ENCODE assay signal across 15 cellular contexts in the genomic region with DNA sequence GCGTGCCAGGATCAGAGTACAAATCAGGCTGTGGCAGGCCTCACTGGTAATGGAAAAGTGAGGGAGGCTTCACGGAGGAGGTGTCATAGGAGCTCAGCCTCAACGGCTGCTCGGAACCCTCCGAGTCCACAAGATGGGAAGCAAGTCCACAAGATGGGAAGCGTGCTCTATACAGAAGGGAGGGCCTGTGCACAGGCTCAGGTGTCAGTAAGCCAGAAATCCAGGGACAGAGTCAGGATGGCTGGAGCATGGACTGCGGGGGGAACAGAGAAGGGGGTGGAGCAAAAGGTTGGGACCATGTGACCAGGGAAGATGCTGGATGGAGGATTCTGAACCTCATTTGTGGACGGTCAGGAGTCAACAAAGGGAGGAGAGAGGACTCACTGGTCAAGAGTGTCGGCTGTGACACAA. TPM values are rescaled to one million over a fixed set of nuclear protein-coding genes. Genes with fewer than 3 reads are reported as not detected.
DNase-seq lines count a peak whose midpoint lies in the region; ATAC-seq and TF ChIP-seq lines count a peak whose summit lies in the region.
"Had no signal": no experiment of that assay in that cellular context is flagged by ENCODE, and none has a peak within 500 bp of the region (broad histone marks: within the 10 kb centered on the region; RNA-seq: fewer than 3 reads in every experiment).

No MANE protein-coding gene starts in this region.

- TF ChIP-seq CTCF in neural crest cell (conservative IDR thresholded peaks at IDR 0.05) = no peak

- H3K27ac ChIP-seq in naive thymus-derived CD4-positive, alpha-beta T cell (ENCODE audit: low read depth, low read length) = no peak overlapping the region
- H3K27ac ChIP-seq: ascending aorta, heart left ventricle had no signal

- POLR2A ChIA-PET in naive thymus-derived CD4-positive, alpha-beta T cell (lab: Charles Lee) = interaction anchor here (1.0 kb wide), 1 partner anchor 13 kb away, joined by 3 read pairs; no protein-coding TSS in a partner anchor

- peaks cover 4% of the 10 kb centered on the region for H3K36me3 Mint-ChIP-seq in activated T-helper 1 cell treated with anti-CD3 and anti-CD28 coated beads, Interleukin-12 subunit alpha, Interleukin-12 subunit beta, Interleukin-2, Interleukin-4 antibody, amounts not matched to agents 30 ng/mL and 10 ng/mL and 1 ng/mL, durations not matched to agents 14 hours and 24 hours and 36 hours (ENCODE audit: low read depth)
- no peaks in the 10 kb centered on the region for H3K36me3 Mint-ChIP-seq in neural crest cell (ENCODE audit: low read depth)
- peaks cover 0 to 10% (median 0%) of the 10 kb centered on the region in 5 donors for H3K36me3 Mint-ChIP-seq in naive thymus-derived CD4-positive, alpha-beta T cell

- no peaks in the 10 kb centered on the region for H3K27me3 Mint-ChIP-seq in activated T-helper 1 cell treated with anti-CD3 and anti-CD28 coated beads, Interleukin-12 subunit alpha, Interleukin-12 subunit beta, Interleukin-2, Interleukin-4 antibody, amounts not matched to agents 30 ng/mL and 10 ng/mL and 1 ng/mL, durations not matched to agents 14 hours and 24 hours and 36 hours (ENCODE audit: insufficient read depth)
- H3K27me3 Mint-ChIP-seq in neural crest cell (ENCODE audit: low read depth) = no peaks in the 10 kb centered on the region
- no peaks in the 10 kb centered on the region for H3K27me3 Mint-ChIP-seq in naive thymus-derived CD4-positive, alpha-beta T cell
- H3K27me3 Mint-ChIP-seq: stimulated activated naive CD8-positive, alpha-beta T cell treated with anti-CD3 and anti-CD28 coated beads, Interleukin-15, Interleukin-2, amounts not matched to agents 100 ng/mL and 50 ng/mL, for 24 hours had no signal

- H3K27me3 ChIP-seq in naive thymus-derived CD4-positive, alpha-beta T cell (ENCODE audit: control insufficient read depth in 2 of 2, insufficient read depth in 2 of 2, low read length in 2 of 2) = no peaks in the 10 kb centered on the region
- H3K27me3 ChIP-seq: ascending aorta, heart left ventricle, MG63 had no signal

- H3K36me3 ChIP-seq in naive thymus-derived CD4-positive, alpha-beta T cell (ENCODE audit: control insufficient read depth in 2 of 3, insufficient read depth in 3 of 3, low read length in 3 of 3) = peaks cover 0 to 22% (median 0%) of the 10 kb centered on the region in 3 experiments

- ATAC-seq in naive thymus-derived CD4-positive, alpha-beta T cell = no peak
- no peak for ATAC-seq in GM21515 (IDR thresholded peaks at IDR 0.05; ENCODE audit: unreplicated experiment)
- ATAC-seq: esophagus mucosa, heart left ventricle had no signal

- CTCF ChIA-PET in naive thymus-derived CD4-positive, alpha-beta T cell (lab: Charles Lee) = no interaction called here

- no peaks in the 10 kb centered on the region for H3K9me3 ChIP-seq in naive thymus-derived CD4-positive, alpha-beta T cell (ENCODE audit: control insufficient read depth in 2 of 3, low read length in 3 of 3)
- H3K9me3 ChIP-seq: ascending aorta, heart left ventricle, MG63 had no signal

- H3K4me1 Mint-ChIP-seq in activated T-helper 1 cell treated with anti-CD3 and anti-CD28 coated beads, Interleukin-12 subunit alpha, Interleukin-12 subunit beta, Interleukin-2, Interleukin-4 antibody, amounts not matched to agents 30 ng/mL and 10 ng/mL and 1 ng/mL, durations not matched to agents 14 hours and 24 hours and 36 hours (ENCODE audit: low read depth) = peaks cover 33% of the 10 kb centered on the region
- H3K4me1 Mint-ChIP-seq in neural crest cell = peaks cover 24% of the 10 kb centered on the region
- H3K4me1 Mint-ChIP-seq in naive thymus-derived CD4-positive, alpha-beta T cell = peaks cover 5 to 29% (median 17%) of the 10 kb centered on the region in 7 donors

- intact Hi-C loops in activated T-helper 1 cell treated with anti-CD3 and anti-CD28 coated beads, Interleukin-12 subunit alpha, Interleukin-12 subunit beta, Interleukin-2, Interleukin-4 antibody, amounts not matched to agents 30 ng/mL and 10 ng/mL and 1 ng/mL, durations not matched to agents 14 hours and 24 hours and 36 hours (cut with micrococcal nuclease) = no loop called here
- intact Hi-C loops in naive thymus-derived CD4-positive, alpha-beta T cell (cut with micrococcal nuclease) = no loop called here

- H3K27ac Mint-ChIP-seq in activated T-helper 1 cell treated with anti-CD3 and anti-CD28 coated beads, Interleukin-12 subunit alpha, Interleukin-12 subunit beta, Interleukin-2, Interleukin-4 antibody, amounts not matched to agents 30 ng/mL and 10 ng/mL and 1 ng/mL, durations not matched to agents 14 hours and 24 hours and 36 hours = no peak overlapping the region
- H3K27ac Mint-ChIP-seq in neural crest cell (ENCODE audit: unreplicated experiment) = no peak overlapping the region
- peak overlapping the region in 3 of 9 donors; percentile 18 to 76 (median 36) for H3K27ac Mint-ChIP-seq in naive thymus-derived CD4-positive, alpha-beta T cell
- H3K27ac Mint-ChIP-seq: stimulated activated naive CD8-positive, alpha-beta T cell treated with anti-CD3 and anti-CD28 coated beads, Interleukin-15, Interleukin-2, amounts not matched to agents 100 ng/mL and 50 ng/mL, for 24 hours had no signal

- H3K9me3 Mint-ChIP-seq in activated T-helper 1 cell treated with anti-CD3 and anti-CD28 coated beads, Interleukin-12 subunit alpha, Interleukin-12 subunit beta, Interleukin-2, Interleukin-4 antibody, amounts not matched to agents 30 ng/mL and 10 ng/mL and 1 ng/mL, durations not matched to agents 14 hours and 24 hours and 36 hours = no peaks in the 10 kb centered on the region
- no peaks in the 10 kb centered on the region for H3K9me3 Mint-ChIP-seq in neural crest cell
- H3K9me3 Mint-ChIP-seq in naive thymus-derived CD4-positive, alpha-beta T cell = no peaks in the 10 kb centered on the region
- H3K9me3 Mint-ChIP-seq: stimulated activated naive CD8-positive, alpha-beta T cell treated with anti-CD3 and anti-CD28 coated beads, Interleukin-15, Interleukin-2, amounts not matched to agents 100 ng/mL and 50 ng/mL, for 24 hours had no signal

- no peak overlapping the region for H3K4me3 ChIP-seq in naive thymus-derived CD4-positive, alpha-beta T cell (ENCODE audit: low read length)
- H3K4me3 ChIP-seq: ascending aorta, heart left ventricle, MG63, smooth muscle cell had no signal

- H3K4me1 ChIP-seq in naive thymus-derived CD4-positive, alpha-beta T cell (ENCODE audit: control insufficient read depth in 2 of 2, insufficient read depth in 2 of 2, low read length in 2 of 2) = peaks cover 9 to 14% of the 10 kb centered on the region in 2 donors

- H3K4me3 Mint-ChIP-seq in activated T-helper 1 cell treated with anti-CD3 and anti-CD28 coated beads, Interleukin-12 subunit alpha, Interleukin-12 subunit beta, Interleukin-2, Interleukin-4 antibody, amounts not matched to agents 30 ng/mL and 10 ng/mL and 1 ng/mL, durations not matched to agents 14 hours and 24 hours and 36 hours = peak overlapping the region; percentile 45
- peak overlapping the region; percentile 96 for H3K4me3 Mint-ChIP-seq in neural crest cell
- H3K4me3 Mint-ChIP-seq in naive thymus-derived CD4-positive, alpha-beta T cell = no peak overlapping the region
- H3K4me3 Mint-ChIP-seq: stimulated activated naive CD8-positive, alpha-beta T cell treated with anti-CD3 and anti-CD28 coated beads, Interleukin-15, Interleukin-2, amounts not matched to agents 100 ng/mL and 50 ng/mL, for 24 hours had no signal

- DNase-seq in NCI-H2227 (lab: John Stamatoyannopoulos, UW; ENCODE audit: unreplicated experiment) (peak; percentile 36), NCI-H2227 treated with DMSO at 0.1 percent for 48 hours (lab: John Stamatoyannopoulos, UW) (no peak), neural crest cell (ENCODE audit: low read depth, low spot score) (no peak)
- DNase-seq in activated T-helper 1 cell treated with anti-CD3 and anti-CD28 coated beads, Interleukin-12 subunit alpha, Interleukin-12 subunit beta, Interleukin-2, Interleukin-4 antibody, amounts not matched to agents 30 ng/mL and 10 ng/mL and 1 ng/mL, durations not matched to agents 14 hours and 24 hours and 36 hours (ENCODE audit: low spot score) = no peak
- DNase-seq in naive thymus-derived CD4-positive, alpha-beta T cell = no peak
- DNase-seq: activated gamma-delta T cell treated with Interleukin-2 at 50 U/mL for 16 hours, heart left ventricle, MG63, NCI-H2029 treated with DMSO at 0.1 percent for 48 hours, SIG-M5 had no signal

RNA-seq across cellular contexts. Expression of gene DPP3, which starts 3.4 kb away (rescaled TPM):
- total RNA-seq in activated T-helper 1 cell treated with anti-CD3 and anti-CD28 coated beads, Interleukin-12 subunit alpha, Interleukin-12 subunit beta, Interleukin-2, Interleukin-4 antibody, amounts not matched to agents 30 ng/mL and 10 ng/mL and 1 ng/mL, durations not matched to agents 14 hours and 24 hours and 36 hours = 102 and 112 TPM in 2 replicates
- total RNA-seq in neural crest cell = 66.8 and 68.9 TPM in 2 replicates
- 10 to 100 TPM; 15.8 to 75.7 (median 19.4) TPM for total RNA-seq in naive thymus-derived CD4-positive, alpha-beta T cell
- 10 to 100 TPM; 18.6 to 22.2 TPM for polyA plus RNA-seq in naive thymus-derived CD4-positive, alpha-beta T cell

RNA-seq across cellular contexts. Expression of gene PELI3, which starts 10.1 kb away (rescaled TPM):
- total RNA-seq in activated T-helper 1 cell treated with anti-CD3 and anti-CD28 coated beads, Interleukin-12 subunit alpha, Interleukin-12 subunit beta, Interleukin-2, Interleukin-4 antibody, amounts not matched to agents 30 ng/mL and 10 ng/mL and 1 ng/mL, durations not matched to agents 14 hours and 24 hours and 36 hours = 15.3 and 15.8 TPM in 2 replicates
- total RNA-seq in neural crest cell = 13.3 and 13.6 TPM in 2 replicates
- total RNA-seq in naive thymus-derived CD4-positive, alpha-beta T cell = 10 to 100 TPM; 10.6 to 27.3 (median 18.6) TPM
- polyA plus RNA-seq in naive thymus-derived CD4-positive, alpha-beta T cell = 1 to 10 TPM; 5.2 to 8.4 TPM

RNA-seq across cellular contexts. Expression of gene BBS1, which starts 33.6 kb away (rescaled TPM):
- 18.0 and 18.1 TPM in 2 replicates for total RNA-seq in activated T-helper 1 cell treated with anti-CD3 and anti-CD28 coated beads, Interleukin-12 subunit alpha, Interleukin-12 subunit beta, Interleukin-2, Interleukin-4 antibody, amounts not matched to agents 30 ng/mL and 10 ng/mL and 1 ng/mL, durations not matched to agents 14 hours and 24 hours and 36 hours
- 54.7 and 56.1 TPM in 2 replicates for total RNA-seq in neural crest cell
- total RNA-seq in naive thymus-derived CD4-positive, alpha-beta T cell = 10 to 100 TPM; 16.9 to 38.2 (median 23.6) TPM
- 10 to 100 TPM in 1 of 2 donors, 1 to 10 TPM in 1; 9.6 to 13.9 TPM for polyA plus RNA-seq in naive thymus-derived CD4-positive, alpha-beta T cell

RNA-seq across cellular contexts. Expression of gene MRPL11, which starts 38.2 kb away (rescaled TPM):
- total RNA-seq in activated T-helper 1 cell treated with anti-CD3 and anti-CD28 coated beads, Interleukin-12 subunit alpha, Interleukin-12 subunit beta, Interleukin-2, Interleukin-4 antibody, amounts not matched to agents 30 ng/mL and 10 ng/mL and 1 ng/mL, durations not matched to agents 14 hours and 24 hours and 36 hours = 93.0 and 93.6 TPM in 2 replicates
- total RNA-seq in neural crest cell = 91.4 and 92.7 TPM in 2 replicates
- total RNA-seq in naive thymus-derived CD4-positive, alpha-beta T cell = 10 to 100 TPM; 23.5 to 64.1 (median 24.0) TPM
- polyA plus RNA-seq in naive thymus-derived CD4-positive, alpha-beta T cell = 10 to 100 TPM; 83.2 to 89.3 TPM

RNA-seq across cellular contexts. Expression of gene NPAS4, which starts 56.0 kb away (rescaled TPM):
- total RNA-seq in activated T-helper 1 cell treated with anti-CD3 and anti-CD28 coated beads, Interleukin-12 subunit alpha, Interleukin-12 subunit beta, Interleukin-2, Interleukin-4 antibody, amounts not matched to agents 30 ng/mL and 10 ng/mL and 1 ng/mL, durations not matched to agents 14 hours and 24 hours and 36 hours = not detected in 2 replicates
- 0.14 and 0.63 TPM in 2 replicates for total RNA-seq in neural crest cell
- under 1 TPM in 1 of 5 experiments, not detected in 4; 0.53 TPM for total RNA-seq in naive thymus-derived CD4-positive, alpha-beta T cell
- polyA plus RNA-seq in naive thymus-derived CD4-positive, alpha-beta T cell = not detected
- total RNA-seq: esophagus mucosa had no signal

Comparison
In these comparisons a context has a peak if more than half of its experiments do, and no peak if none do; other contexts are left out.
1. H3K4me3 Mint-ChIP-seq: peak in activated T-helper 1 cell treated with anti-CD3 and anti-CD28 coated beads, Interleukin-12 subunit alpha, Interleukin-12 subunit beta, Interleukin-2, Interleukin-4 antibody, amounts not matched to agents 30 ng/mL and 10 ng/mL and 1 ng/mL, durations not matched to agents 14 hours and 24 hours and 36 hours (single experiment) and neural crest cell (single experiment); none in naive thymus-derived CD4-positive, alpha-beta T cell (0 of 10).